ENCODE assay signal across 29 cellular contexts in the genomic region with DNA sequence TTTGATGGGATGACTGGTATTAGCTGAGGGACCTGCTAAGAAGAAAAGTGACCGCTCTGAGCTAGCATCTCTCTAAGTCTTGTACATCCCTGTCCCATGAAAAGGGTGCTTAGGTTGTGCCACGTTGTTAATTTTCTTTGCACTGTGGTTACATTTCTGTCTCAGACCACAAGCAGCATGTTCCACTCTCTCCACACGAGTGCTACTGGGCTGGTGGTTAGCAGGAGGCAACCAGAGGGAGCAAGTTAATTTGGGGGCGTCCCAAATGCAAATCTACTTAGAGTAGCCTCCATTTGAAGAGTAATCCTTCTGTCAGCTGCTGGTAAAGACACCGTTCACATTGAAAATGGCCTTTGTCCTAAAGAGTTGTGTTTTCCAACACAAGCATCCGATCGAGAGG. TPM values are rescaled to one million over a fixed set of nuclear protein-coding genes. Genes with fewer than 3 reads are reported as not detected.
DNase-seq lines count a peak whose midpoint lies in the region; ATAC-seq, FAIRE-seq and TF ChIP-seq lines count a peak whose summit lies in the region.
"Had no signal": no experiment of that assay in that cellular context is flagged by ENCODE, and none has a peak within 500 bp of the region (broad histone marks: within the 10 kb centered on the region; RNA-seq: fewer than 3 reads in every experiment).

No MANE protein-coding gene starts in this region.

- H3K4me1 ChIP-seq in SK-N-SH (ENCODE audit: control insufficient read depth in 1 of 2, insufficient read depth in 2 of 2, low read depth in 1 of 2, low read length in 1 of 2) = peaks cover 0 to 14% of the 10 kb centered on the region in 2 experiments; a peak in 2 of 4 replicates
- H3K4me1 ChIP-seq: ascending aorta, SJSA1, testis had no signal

- FAIRE-seq in urothelium cell line (lab: Jason Lieb, UNC) = no peak
- FAIRE-seq: keratinocyte had no signal

- H3K9me3 ChIP-seq in SK-N-SH = no peaks in the 10 kb centered on the region
- H3K9me3 ChIP-seq: ascending aorta, SJSA1, testis had no signal

- peaks cover 40% of the 10 kb centered on the region for H3K4me1 Mint-ChIP-seq in activated CD4-positive, alpha-beta T cell treated with anti-CD3 and anti-CD28 coated beads for 36 hours
- H3K4me1 Mint-ChIP-seq in memory B cell = peaks cover 19% of the 10 kb centered on the region

- H3K27ac Mint-ChIP-seq in activated CD4-positive, alpha-beta T cell treated with anti-CD3 and anti-CD28 coated beads for 36 hours = no peak overlapping the region
- peak overlapping the region; percentile 23 for H3K27ac Mint-ChIP-seq in memory B cell
- H3K27ac Mint-ChIP-seq: activated B cell treated with CpG ODN at 0.5 μM for 24 hours, nephron had no signal

- H3K27ac ChIP-seq in SK-N-SH (ENCODE audit: low read depth in 2 of 2, low read length in 1 of 2) = no peak overlapping the region
- H3K27ac ChIP-seq: ascending aorta, cardiac muscle cell, coronary artery, SJSA1, testis had no signal

- DNase-seq in activated CD4-positive, alpha-beta T cell treated with anti-CD3 and anti-CD28 coated beads for 36 hours = peak; percentile 59
- no peak for DNase-seq in activated CD4-positive, alpha-beta T cell treated with anti-CD3 and anti-CD28 coated beads for 1 hour
- DNase-seq in stimulated activated CD8-positive, alpha-beta memory T cell treated with anti-CD3 and anti-CD28 coated beads, Interleukin-4, amount 100 ng/mL, for 24 hours (ENCODE audit: low read depth) = peak; percentile 33
- no peak for DNase-seq in stimulated activated CD8-positive, alpha-beta memory T cell treated with anti-CD3 and anti-CD28 coated beads, Interleukin-4, amount 100 ng/mL, for 48 hours
- no peak for DNase-seq in memory B cell (ENCODE audit: low spot score in 2 of 2)
- DNase-seq in urothelium cell line (ENCODE audit: low spot score) = no peak
- no peak for DNase-seq in SK-N-SH
- DNase-seq in HuH-7.5 (ENCODE audit: low spot score) = no peak
- DNase-seq: activated B cell treated with CpG ODN at 0.5 μM for 24 hours; effector memory CD4-positive, alpha-beta T cell; glutamatergic neuron; midbrain; NCI-H1105 treated with DMSO at 0.1 percent for 48 hours; NCI-H2029 treated with DMSO at 0.1 percent for 48 hours; NCI-H69; RPMI8226; testis had no signal

- H3K36me3 ChIP-seq in SK-N-SH (replicated peaks in 1 of 2; ENCODE audit: control insufficient read depth in 1 of 2, insufficient read depth in 2 of 2, low read length in 1 of 2) = no peaks in the 10 kb centered on the region
- H3K36me3 ChIP-seq: ascending aorta, cardiac muscle cell, SJSA1 had no signal

- H3K4me3 Mint-ChIP-seq in activated CD4-positive, alpha-beta T cell treated with anti-CD3 and anti-CD28 coated beads for 36 hours = no peak overlapping the region
- no peak overlapping the region for H3K4me3 Mint-ChIP-seq in memory B cell
- H3K4me3 Mint-ChIP-seq: activated B cell treated with CpG ODN at 0.5 μM for 24 hours; activated naive CD8-positive, alpha-beta T cell; CD4-positive, CD25-positive, alpha-beta regulatory T cell; nephron; T-cell had no signal

- H3K9me3 Mint-ChIP-seq in activated CD4-positive, alpha-beta T cell treated with anti-CD3 and anti-CD28 coated beads for 36 hours (ENCODE audit: low read depth) = no peaks in the 10 kb centered on the region
- no peaks in the 10 kb centered on the region for H3K9me3 Mint-ChIP-seq in memory B cell
- H3K9me3 Mint-ChIP-seq: activated B cell treated with CpG ODN at 0.5 μM for 24 hours, nephron, T-cell had no signal

- no peak for TF ChIP-seq EP300 in SK-N-SH (IDR thresholded peaks at IDR 0.05; ENCODE audit: borderline replicate concordance in 1 of 2, low read depth in 1 of 2, low read length in 1 of 2)

- CTCF ChIA-PET in activated CD4-positive, alpha-beta T cell treated with anti-CD3 and anti-CD28 coated beads for 36 hours (lab: Charles Lee) = interaction anchor here (0.5 to 7.2 kb wide), 13 partner anchors 11 to 369 kb away, joined by 3 to 42 read pairs (median 4); no protein-coding TSS in a partner anchor
- CTCF ChIA-PET in SK-N-SH (lab: Yijun Ruan, JAX) = interaction anchor here (0.7 to 10.9 kb wide), 3 partner anchors 20 to 94 kb away, joined by 3 to 59 read pairs (median 4); no protein-coding TSS in a partner anchor

- no peak overlapping the region for H2AFZ ChIP-seq in SK-N-SH (ENCODE audit: low read depth)

- H3K79me2 ChIP-seq in SK-N-SH (ENCODE audit: insufficient read depth) = no peaks in the 10 kb centered on the region

- TF ChIP-seq RAD21 in SK-N-SH (IDR thresholded peaks at IDR 0.05; ENCODE audit: low read length) = no peak

- ATAC-seq in activated CD4-positive, alpha-beta T cell treated with anti-CD3 and anti-CD28 coated beads for 36 hours = no peak
- no peak for ATAC-seq in memory B cell (ENCODE audit: low read depth)
- ATAC-seq: T-cell had no signal

- 66% methylated on average over 7 of the region's 7 CpGs for WGBS in SK-N-SH (ENCODE audit: low lambda C conversion rate)

- no peak overlapping the region for H3K9ac ChIP-seq in SK-N-SH

- no peaks in the 10 kb centered on the region for H4K20me1 ChIP-seq in SK-N-SH (ENCODE audit: insufficient read depth)

- intact Hi-C loops in activated CD4-positive, alpha-beta T cell treated with anti-CD3 and anti-CD28 coated beads for 36 hours (cut with DNase I, micrococcal nuclease) = loop anchor here (10.0 kb wide), 2 partner anchors 1047 to 1303 kb away; no protein-coding TSS in a partner anchor

- no peaks in the 10 kb centered on the region for H3F3A ChIP-seq in SK-N-SH (replicated peaks; ENCODE audit: insufficient read depth)

- H3K4me2 ChIP-seq in SK-N-SH = no peak overlapping the region

- no peak for TF ChIP-seq CTCF in SK-N-SH (IDR thresholded peaks at IDR 0.05)

- peaks cover 7% of the 10 kb centered on the region; the same call in 1 of the 2 replicates for H3K27me3 ChIP-seq in SK-N-SH (ENCODE audit: insufficient read depth)
- H3K27me3 ChIP-seq: ascending aorta, cardiac muscle cell, SJSA1, testis had no signal

- no peak overlapping the region for H3K4me3 ChIP-seq in SK-N-SH (ENCODE audit: low read depth in 2 of 2, low read length in 1 of 2)
- H3K4me3 ChIP-seq: ascending aorta, cardiac muscle cell, coronary artery, SJSA1, testis had no signal

- POLR2A ChIA-PET in activated CD4-positive, alpha-beta T cell treated with anti-CD3 and anti-CD28 coated beads for 36 hours (lab: Charles Lee) = interaction anchor here (0.6 kb wide), 2 partner anchors 20 to 120 kb away, joined by 3 read pairs; no protein-coding TSS in a partner anchor
- POLR2A ChIA-PET in SK-N-SH (lab: Yijun Ruan, JAX) = no interaction called here

- H3K9me2 ChIP-seq in SK-N-SH = no peaks in the 10 kb centered on the region

- H3K36me3 Mint-ChIP-seq in activated CD4-positive, alpha-beta T cell treated with anti-CD3 and anti-CD28 coated beads for 36 hours (ENCODE audit: low read depth) = no peaks in the 10 kb centered on the region
- H3K36me3 Mint-ChIP-seq in memory B cell = no peaks in the 10 kb centered on the region
- H3K36me3 Mint-ChIP-seq: activated naive CD8-positive, alpha-beta T cell; CD4-positive, CD25-positive, alpha-beta regulatory T cell; T-cell had no signal

- H3K27me3 Mint-ChIP-seq in activated CD4-positive, alpha-beta T cell treated with anti-CD3 and anti-CD28 coated beads for 36 hours = no peaks in the 10 kb centered on the region
- no peaks in the 10 kb centered on the region for H3K27me3 Mint-ChIP-seq in memory B cell
- H3K27me3 Mint-ChIP-seq: activated B cell treated with CpG ODN at 0.5 μM for 24 hours; activated naive CD8-positive, alpha-beta T cell; T-cell had no signal

TF ChIP-seq in SK-N-SH, 30 proteins besides CTCF, POLR2A, EP300 and RAD21 (continues in another document):
- TF ChIP-seq GABPA (IDR thresholded peaks at IDR 0.05; ENCODE audit: low read depth) (no peak), RFX5 (IDR thresholded peaks at IDR 0.05; ENCODE audit: low read length) (no peak), IRF3 (IDR thresholded peaks at IDR 0.05; ENCODE audit: low read depth, low read length) (no peak), RCOR1 (IDR thresholded peaks at IDR 0.05; ENCODE audit: low read length) (no peak)
- TF ChIP-seq, protein P1, sequence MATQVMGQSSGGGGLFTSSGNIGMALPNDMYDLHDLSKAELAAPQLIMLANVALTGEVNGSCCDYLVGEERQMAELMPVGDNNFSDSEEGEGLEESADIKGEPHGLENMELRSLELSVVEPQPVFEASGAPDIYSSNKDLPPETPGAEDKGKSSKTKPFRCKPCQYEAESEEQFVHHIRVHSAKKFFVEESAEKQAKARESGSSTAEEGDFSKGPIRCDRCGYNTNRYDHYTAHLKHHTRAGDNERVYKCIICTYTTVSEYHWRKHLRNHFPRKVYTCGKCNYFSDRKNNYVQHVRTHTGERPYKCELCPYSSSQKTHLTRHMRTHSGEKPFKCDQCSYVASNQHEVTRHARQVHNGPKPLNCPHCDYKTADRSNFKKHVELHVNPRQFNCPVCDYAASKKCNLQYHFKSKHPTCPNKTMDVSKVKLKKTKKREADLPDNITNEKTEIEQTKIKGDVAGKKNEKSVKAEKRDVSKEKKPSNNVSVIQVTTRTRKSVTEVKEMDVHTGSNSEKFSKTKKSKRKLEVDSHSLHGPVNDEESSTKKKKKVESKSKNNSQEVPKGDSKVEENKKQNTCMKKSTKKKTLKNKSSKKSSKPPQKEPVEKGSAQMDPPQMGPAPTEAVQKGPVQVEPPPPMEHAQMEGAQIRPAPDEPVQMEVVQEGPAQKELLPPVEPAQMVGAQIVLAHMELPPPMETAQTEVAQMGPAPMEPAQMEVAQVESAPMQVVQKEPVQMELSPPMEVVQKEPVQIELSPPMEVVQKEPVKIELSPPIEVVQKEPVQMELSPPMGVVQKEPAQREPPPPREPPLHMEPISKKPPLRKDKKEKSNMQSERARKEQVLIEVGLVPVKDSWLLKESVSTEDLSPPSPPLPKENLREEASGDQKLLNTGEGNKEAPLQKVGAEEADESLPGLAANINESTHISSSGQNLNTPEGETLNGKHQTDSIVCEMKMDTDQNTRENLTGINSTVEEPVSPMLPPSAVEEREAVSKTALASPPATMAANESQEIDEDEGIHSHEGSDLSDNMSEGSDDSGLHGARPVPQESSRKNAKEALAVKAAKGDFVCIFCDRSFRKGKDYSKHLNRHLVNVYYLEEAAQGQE (IDR thresholded peaks at IDR 0.05; ENCODE audit: low read depth, low read length) = no peak

RNA-seq across cellular contexts. Expression of gene SCML4, which starts 3.4 kb away (rescaled TPM):
- total RNA-seq in activated CD4-positive, alpha-beta T cell treated with anti-CD3 and anti-CD28 coated beads for 36 hours = 10 to 100 TPM in 1 of 2 experiments, 1 to 10 TPM in 1; 9.0 to 11.0 TPM
- polyA plus RNA-seq in SK-N-SH (2012; rRNA removed) = 0.05 TPM in 1 of 2 replicates, not detected in the other
- 0.01 and 0.07 TPM in 2 replicates for polyA plus RNA-seq in SK-N-SH (2012; cell fraction: cytosol; rRNA removed)
- not detected in 2 replicates for polyA plus RNA-seq in SK-N-SH (2012; cell fraction: nucleus; rRNA removed)
- total RNA-seq: ascending aorta, cardiac muscle cell, epithelial cell of proximal tubule, H4, osteoblast, SJSA1 had no signal
- polyA plus RNA-seq: cardiac muscle cell, keratinocyte had no signal

Comparison
In these comparisons a context has a peak if more than half of its experiments do, and no peak if none do; other contexts are left out.
1. DNase-seq: peak in activated CD4-positive, alpha-beta T cell treated with anti-CD3 and anti-CD28 coated beads for 36 hours (single experiment) and stimulated activated CD8-positive, alpha-beta memory T cell treated with anti-CD3 and anti-CD28 coated beads, Interleukin-4, amount 100 ng/mL, for 24 hours (single experiment); none in activated CD4-positive, alpha-beta T cell treated with anti-CD3 and anti-CD28 coated beads for 1 hour (single experiment), stimulated activated CD8-positive, alpha-beta memory T cell treated with anti-CD3 and anti-CD28 coated beads, Interleukin-4, amount 100 ng/mL, for 48 hours (single experiment), memory B cell (0 of 2), urothelium cell line (single experiment), SK-N-SH (single experiment) and HuH-7.5 (single experiment).